In the genomic region with DNA sequence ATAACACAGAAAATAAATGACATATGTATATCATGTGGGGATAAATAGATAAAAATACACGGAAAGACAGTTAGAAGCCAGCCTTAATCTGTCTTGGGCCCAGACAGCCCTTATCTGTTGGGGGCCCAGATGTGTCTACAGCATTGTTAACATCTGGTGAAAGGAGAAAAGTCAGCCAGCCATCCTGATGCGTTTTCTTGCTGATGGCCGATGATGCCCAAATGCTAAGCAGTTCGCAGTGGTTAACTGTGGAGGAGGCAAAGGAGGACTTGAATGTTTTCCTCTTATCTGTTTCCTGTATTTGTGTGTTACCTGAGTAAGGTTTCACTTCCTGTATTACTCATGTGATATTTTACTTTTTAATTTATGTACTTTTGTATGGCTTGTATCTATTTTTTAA, we compare ENCODE assay signal across 1 cellular context.
TF ChIP-seq lines count a peak whose summit lies in the region.

No MANE protein-coding gene starts in this region.

TF ChIP-seq in SK-N-SH, 30 proteins besides CTCF, POLR2A, EP300 and RAD21 (continued from another document):
- TF ChIP-seq REST (IDR thresholded peaks at IDR 0.05; ENCODE audit: low read depth, low read length): no peak
- no peak for TF ChIP-seq SIN3A (IDR thresholded peaks at IDR 0.05; ENCODE audit: borderline replicate concordance, low read depth, low read length)
- TF ChIP-seq NFIC (IDR thresholded peaks at IDR 0.05; ENCODE audit: borderline replicate concordance): no peak
- TF ChIP-seq MXI1 (IDR thresholded peaks at IDR 0.05; ENCODE audit: low read depth, low read length): no peak
- no peak for TF ChIP-seq TAF1 (IDR thresholded peaks at IDR 0.05; ENCODE audit: borderline replicate concordance, low read depth, low read length)
- no peak for TF ChIP-seq FOSL2 (IDR thresholded peaks at IDR 0.05; ENCODE audit: borderline replicate concordance, low read depth)
